Comparison of ENCODE assay signal across 9 cellular contexts in genomic region chr6:143941852-143942627, GRCh38.
DNase-seq lines count a peak whose midpoint lies in the region; ATAC-seq and FAIRE-seq lines count a peak whose summit lies in the region.
"Had no signal": no experiment of that assay in that cellular context is flagged by ENCODE, and none has a peak within 500 bp of the region (broad histone marks: within the 10 kb centered on the region; RNA-seq: fewer than 3 reads in every experiment).

No MANE protein-coding gene starts in this region.

- H3K9me3 Mint-ChIP-seq in stimulated activated memory B cell treated with anti-CD40 and anti-IgM and Interleukin-4, amounts not matched to agents 10 μg/mL and 1 μg/mL and 100 μg/mL, for 72 hours = no peaks in the 10 kb centered on the region

- H3K27ac ChIP-seq in SK-N-MC = no peak overlapping the region
- H3K27ac ChIP-seq: skin epidermis had no signal

- no peaks in the 10 kb centered on the region for H3K27me3 Mint-ChIP-seq in stimulated activated memory B cell treated with anti-CD40 and anti-IgM and Interleukin-4, amounts not matched to agents 10 μg/mL and 1 μg/mL and 100 μg/mL, for 72 hours

- H3K4me3 Mint-ChIP-seq in stimulated activated memory B cell treated with anti-CD40 and anti-IgM and Interleukin-4, amounts not matched to agents 10 μg/mL and 1 μg/mL and 100 μg/mL, for 72 hours = no peak overlapping the region

- in situ Hi-C loops in ACHN (cut with HindIII; ENCODE audit: low pct_ligation_motif_present, low pct_unique_long_range_greater_than_20kb, low sequenced_read_pairs) = no loop called here

- ATAC-seq in stimulated activated memory B cell treated with anti-CD40 and anti-IgM and Interleukin-4, amounts not matched to agents 10 μg/mL and 1 μg/mL and 100 μg/mL, for 72 hours = no peak

- DNase-seq in ACHN (peak; percentile 64), GM18507 (ENCODE audit: extremely low spot score, insufficient read length, low read depth) (peak; percentile 20), HT1080 (ENCODE audit: low read depth) (peak; percentile 51), SK-N-MC (ENCODE audit: low read depth, low spot score) (peak; percentile 26), iPS-NIHi11 (ENCODE audit: low spot score) (peak; percentile 82)
- DNase-seq in activated naive CD8-positive, alpha-beta T cell treated with anti-CD3 and anti-CD28 coated beads, Interleukin-2, amount 50 U/mL, for 16 hours (ENCODE audit: low read depth, low spot score) = peak; percentile 8
- DNase-seq in stimulated activated CD4-positive, alpha-beta T cell treated with anti-CD3 and anti-CD28 coated beads, Interleukin-4, amount 100 ng/mL, for 48 hours (ENCODE audit: low read depth in 2 of 2) = peak; percentile 58 to 61

- H3K27ac Mint-ChIP-seq in stimulated activated memory B cell treated with anti-CD40 and anti-IgM and Interleukin-4, amounts not matched to agents 10 μg/mL and 1 μg/mL and 100 μg/mL, for 72 hours = no peak overlapping the region

- peaks cover 2% of the 10 kb centered on the region for H3K36me3 Mint-ChIP-seq in stimulated activated memory B cell treated with anti-CD40 and anti-IgM and Interleukin-4, amounts not matched to agents 10 μg/mL and 1 μg/mL and 100 μg/mL, for 72 hours

- no peak overlapping the region for H3K9ac ChIP-seq in SK-N-MC (ENCODE audit: insufficient read length)

- H3K36me3 ChIP-seq in SK-N-MC (ENCODE audit: insufficient read depth, low read length) = no peaks in the 10 kb centered on the region

- H3K4me3 ChIP-seq in SK-N-MC = no peak overlapping the region
- H3K4me3 ChIP-seq: skin epidermis had no signal

- no peaks in the 10 kb centered on the region for H3K9me3 ChIP-seq in SK-N-MC (ENCODE audit: low read depth, low read length)

- FAIRE-seq in GM18507 (lab: Jason Lieb, UNC) = peak; percentile 73

- peaks cover 15% of the 10 kb centered on the region for H3K4me1 Mint-ChIP-seq in stimulated activated memory B cell treated with anti-CD40 and anti-IgM and Interleukin-4, amounts not matched to agents 10 μg/mL and 1 μg/mL and 100 μg/mL, for 72 hours

Comparison
In these comparisons a context has a peak if more than half of its experiments do, and no peak if none do; other contexts are left out.
1. DNase-seq: peak in every context shown above with its lines; median percentile 82 in iPS-NIHi11; 64 in ACHN; 60 in stimulated activated CD4-positive, alpha-beta T cell treated with anti-CD3 and anti-CD28 coated beads, Interleukin-4, amount 100 ng/mL, for 48 hours; 51 in HT1080; 26 in SK-N-MC; 20 in GM18507; 8 in activated naive CD8-positive, alpha-beta T cell treated with anti-CD3 and anti-CD28 coated beads, Interleukin-2, amount 50 U/mL, for 16 hours.